In the genomic region with DNA sequence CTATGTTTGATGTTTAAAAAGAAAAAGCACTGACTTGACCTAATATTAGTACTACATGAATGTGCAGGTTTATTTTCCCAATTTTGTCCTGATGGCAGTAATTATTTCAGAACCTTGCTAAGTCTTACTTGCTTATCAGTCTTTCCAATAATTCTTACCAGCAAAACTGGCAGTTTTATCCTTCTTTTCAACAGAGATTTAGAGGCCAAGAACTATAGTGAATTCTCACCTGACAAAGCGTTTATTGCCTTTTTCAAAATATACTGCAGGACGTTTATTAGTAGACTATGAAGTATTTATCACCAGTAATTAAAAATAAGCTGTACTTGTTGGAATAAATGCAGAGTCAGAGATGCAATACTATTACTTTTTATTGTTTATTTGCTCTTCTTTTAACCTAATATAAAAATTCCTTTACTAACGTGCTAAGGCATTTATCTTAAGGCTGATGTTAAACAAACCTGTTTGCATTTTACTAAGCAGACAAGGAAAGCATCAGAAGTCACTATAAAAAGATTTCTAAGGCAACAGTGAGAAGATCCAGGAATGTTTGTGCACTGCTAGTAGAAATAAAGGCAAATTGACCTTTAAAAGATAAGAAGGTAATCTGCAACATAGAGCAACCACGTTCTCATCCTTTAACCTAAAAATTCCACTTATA, we compare ENCODE assay signal across 17 cellular contexts.
DNase-seq lines count a peak whose midpoint lies in the region; ATAC-seq and TF ChIP-seq lines count a peak whose summit lies in the region.
"Had no signal": no experiment of that assay in that cellular context is flagged by ENCODE, and none has a peak within 500 bp of the region (broad histone marks: within the 10 kb centered on the region; RNA-seq: fewer than 3 reads in every experiment).

No MANE protein-coding gene starts in this region.

- no peaks in the 10 kb centered on the region for H3K27me3 ChIP-seq in Peyer's patch
- H3K27me3 ChIP-seq: BLaER1 treated with 17β-estradiol and CSF1 and Interleukin-3, amounts not matched to agents 10 nM and 100 nM had no signal

- H3K36me3 ChIP-seq in Peyer's patch, result no peaks in the 10 kb centered on the region
- H3K36me3 ChIP-seq: BLaER1 treated with 17β-estradiol and CSF1 and Interleukin-3, amounts not matched to agents 10 nM and 100 nM had no signal

- no peak for ATAC-seq in left cardiac atrium
- ATAC-seq: A549; CD8-positive, alpha-beta T cell had no signal

- intact Hi-C loops in left cardiac atrium (cut with DNase I), result no loop called here

- no peaks in the 10 kb centered on the region for H3K4me1 ChIP-seq in Peyer's patch
- H3K4me1 ChIP-seq: A549; BLaER1 treated with 17β-estradiol and CSF1 and Interleukin-3, amounts not matched to agents 10 nM and 100 nM had no signal

- POLR2A ChIA-PET in HEK293T (lab: Yijun Ruan, JAX), result no interaction called here

- DNase-seq in HEK293T (ENCODE audit: extremely low spot score) (no peak), left kidney (ENCODE audit: low read depth, low spot score) (peak; percentile 38), Peyer's patch (no peak), left cardiac atrium (no peak), midbrain (lab: John Stamatoyannopoulos, UW) (no peak)
- DNase-seq: AML-193; Calu3; CD4-positive, alpha-beta T cell; CD8-positive, alpha-beta T cell; DMS79 treated with DMSO at 0.1 percent for 48 hours; GF-D8 had no signal

- no peak for TF ChIP-seq POLR2A in Peyer's patch (IDR thresholded peaks at IDR 0.05)

- peak overlapping the region; percentile 4; the same call in 1 of the 2 replicates for H3K27ac ChIP-seq in VCaP
- no peak overlapping the region for H3K27ac ChIP-seq in Peyer's patch
- H3K27ac ChIP-seq: 22Rv1; A549; BLaER1 treated with 17β-estradiol and CSF1 and Interleukin-3, amounts not matched to agents 10 nM and 100 nM; C4-2B had no signal

- TF ChIP-seq CTCF in VCaP (conservative IDR thresholded peaks at IDR 0.05) (no peak), Peyer's patch (IDR thresholded peaks at IDR 0.05) (no peak)

- CTCF ChIA-PET in HEK293T (lab: Yijun Ruan, JAX), result interaction anchor here (1.3 kb wide), 1 partner anchor 16 kb away, joined by 5 read pairs; no protein-coding TSS in a partner anchor

- no peaks in the 10 kb centered on the region for H3K9me3 ChIP-seq in Peyer's patch
- H3K9me3 ChIP-seq: A549; BLaER1 treated with 17β-estradiol and CSF1 and Interleukin-3, amounts not matched to agents 10 nM and 100 nM; Caco-2 had no signal

- no peak overlapping the region for H3K4me3 ChIP-seq in Peyer's patch
- H3K4me3 ChIP-seq: A549; BLaER1 treated with 17β-estradiol and CSF1 and Interleukin-3, amounts not matched to agents 10 nM and 100 nM had no signal

TF ChIP-seq in HEK293T, 16 proteins besides CTCF, POLR2A, EP300 and RAD21:
- peak; percentile 92 for TF ChIP-seq PKNOX1 (IDR thresholded peaks at IDR 0.05)
- TF ChIP-seq FOXA1 (IDR thresholded peaks at IDR 0.05), result no peak
- TF ChIP-seq FOXK2 (IDR thresholded peaks at IDR 0.05), result no peak
